1 cellular context compared by ENCODE assay signal in the genomic region with DNA sequence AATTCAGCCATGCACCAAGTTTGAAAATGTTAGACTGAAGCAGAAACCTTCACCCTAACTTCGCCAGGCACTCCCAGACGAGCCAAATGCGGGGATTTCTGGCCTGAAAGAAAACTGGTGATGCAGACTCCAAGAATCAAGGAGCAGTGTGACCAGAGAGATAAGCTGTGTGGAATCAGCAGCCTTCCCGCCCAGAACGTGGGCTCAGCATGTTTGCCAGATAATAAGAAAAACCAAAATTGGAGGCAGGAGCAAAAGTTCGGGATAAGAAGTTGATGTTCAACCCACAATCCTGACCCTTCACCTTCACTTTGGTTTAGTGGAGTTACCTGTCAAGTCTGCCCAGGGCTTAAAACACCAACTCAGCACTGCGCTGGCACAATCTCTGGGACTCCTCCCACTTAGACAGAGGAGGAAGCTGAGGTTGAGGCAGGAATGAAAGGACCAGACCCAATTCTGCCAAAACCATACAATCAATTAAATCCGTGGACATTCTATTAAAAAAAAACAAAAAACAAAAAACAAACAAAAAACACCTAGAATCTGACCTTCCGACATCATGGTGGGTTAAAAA.
TF ChIP-seq lines count a peak whose summit lies in the region.

No MANE protein-coding gene starts in this region.

TF ChIP-seq in HepG2, 621 proteins besides CTCF, POLR2A, EP300 and RAD21:
- TF ChIP-seq PRDM15 (CRISPR knock-in tag; IDR thresholded peaks at IDR 0.05): no peak
- TF ChIP-seq LRRFIP1 (CRISPR knock-in tag; conservative IDR thresholded peaks at IDR 0.05): no peak
- TF ChIP-seq, protein P1, sequence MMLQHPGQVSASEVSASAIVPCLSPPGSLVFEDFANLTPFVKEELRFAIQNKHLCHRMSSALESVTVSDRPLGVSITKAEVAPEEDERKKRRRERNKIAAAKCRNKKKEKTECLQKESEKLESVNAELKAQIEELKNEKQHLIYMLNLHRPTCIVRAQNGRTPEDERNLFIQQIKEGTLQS (CRISPR knock-in tag; IDR thresholded peaks at IDR 0.05): no peak
- no peak for TF ChIP-seq AGO2 (optimal IDR thresholded peaks at IDR 0.05; ENCODE audit: low read depth, low read length)
- TF ChIP-seq ZNF879 (CRISPR knock-in tag; IDR thresholded peaks at IDR 0.05): no peak
- no peak for TF ChIP-seq ZNF703 (CRISPR knock-in tag; IDR thresholded peaks at IDR 0.05; ENCODE audit: borderline replicate concordance)
- TF ChIP-seq, protein P2, sequence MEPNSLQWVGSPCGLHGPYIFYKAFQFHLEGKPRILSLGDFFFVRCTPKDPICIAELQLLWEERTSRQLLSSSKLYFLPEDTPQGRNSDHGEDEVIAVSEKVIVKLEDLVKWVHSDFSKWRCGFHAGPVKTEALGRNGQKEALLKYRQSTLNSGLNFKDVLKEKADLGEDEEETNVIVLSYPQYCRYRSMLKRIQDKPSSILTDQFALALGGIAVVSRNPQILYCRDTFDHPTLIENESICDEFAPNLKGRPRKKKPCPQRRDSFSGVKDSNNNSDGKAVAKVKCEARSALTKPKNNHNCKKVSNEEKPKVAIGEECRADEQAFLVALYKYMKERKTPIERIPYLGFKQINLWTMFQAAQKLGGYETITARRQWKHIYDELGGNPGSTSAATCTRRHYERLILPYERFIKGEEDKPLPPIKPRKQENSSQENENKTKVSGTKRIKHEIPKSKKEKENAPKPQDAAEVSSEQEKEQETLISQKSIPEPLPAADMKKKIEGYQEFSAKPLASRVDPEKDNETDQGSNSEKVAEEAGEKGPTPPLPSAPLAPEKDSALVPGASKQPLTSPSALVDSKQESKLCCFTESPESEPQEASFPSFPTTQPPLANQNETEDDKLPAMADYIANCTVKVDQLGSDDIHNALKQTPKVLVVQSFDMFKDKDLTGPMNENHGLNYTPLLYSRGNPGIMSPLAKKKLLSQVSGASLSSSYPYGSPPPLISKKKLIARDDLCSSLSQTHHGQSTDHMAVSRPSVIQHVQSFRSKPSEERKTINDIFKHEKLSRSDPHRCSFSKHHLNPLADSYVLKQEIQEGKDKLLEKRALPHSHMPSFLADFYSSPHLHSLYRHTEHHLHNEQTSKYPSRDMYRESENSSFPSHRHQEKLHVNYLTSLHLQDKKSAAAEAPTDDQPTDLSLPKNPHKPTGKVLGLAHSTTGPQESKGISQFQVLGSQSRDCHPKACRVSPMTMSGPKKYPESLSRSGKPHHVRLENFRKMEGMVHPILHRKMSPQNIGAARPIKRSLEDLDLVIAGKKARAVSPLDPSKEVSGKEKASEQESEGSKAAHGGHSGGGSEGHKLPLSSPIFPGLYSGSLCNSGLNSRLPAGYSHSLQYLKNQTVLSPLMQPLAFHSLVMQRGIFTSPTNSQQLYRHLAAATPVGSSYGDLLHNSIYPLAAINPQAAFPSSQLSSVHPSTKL (CRISPR knock-in tag; IDR thresholded peaks at IDR 0.05): no peak
- no peak for TF ChIP-seq ZNF704 (CRISPR knock-in tag; IDR thresholded peaks at IDR 0.05; ENCODE audit: borderline replicate concordance)
- no peak for TF ChIP-seq ZNF501 (CRISPR knock-in tag; IDR thresholded peaks at IDR 0.05)
- TF ChIP-seq ZNF740 (CRISPR knock-in tag; IDR thresholded peaks at IDR 0.05): no peak
- TF ChIP-seq, protein P3, sequence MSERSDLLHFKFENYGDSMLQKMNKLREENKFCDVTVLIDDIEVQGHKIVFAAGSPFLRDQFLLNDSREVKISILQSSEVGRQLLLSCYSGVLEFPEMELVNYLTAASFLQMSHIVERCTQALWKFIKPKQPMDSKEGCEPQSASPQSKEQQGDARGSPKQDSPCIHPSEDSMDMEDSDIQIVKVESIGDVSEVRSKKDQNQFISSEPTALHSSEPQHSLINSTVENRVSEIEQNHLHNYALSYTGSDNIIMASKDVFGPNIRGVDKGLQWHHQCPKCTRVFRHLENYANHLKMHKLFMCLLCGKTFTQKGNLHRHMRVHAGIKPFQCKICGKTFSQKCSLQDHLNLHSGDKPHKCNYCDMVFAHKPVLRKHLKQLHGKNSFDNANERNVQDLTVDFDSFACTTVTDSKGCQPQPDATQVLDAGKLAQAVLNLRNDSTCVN (CRISPR knock-in tag; IDR thresholded peaks at IDR 0.05; ENCODE audit: borderline replicate concordance): no peak
- TF ChIP-seq PCBP2 (optimal IDR thresholded peaks at IDR 0.05; ENCODE audit: low read depth, low read length, poor library complexity, severe bottlenecking): no peak
- no peak for TF ChIP-seq KAT2B (IDR thresholded peaks at IDR 0.05; ENCODE audit: borderline replicate concordance, low read depth, low read length)
